ENCODE assay signal across 8 cellular contexts in the genomic region with DNA sequence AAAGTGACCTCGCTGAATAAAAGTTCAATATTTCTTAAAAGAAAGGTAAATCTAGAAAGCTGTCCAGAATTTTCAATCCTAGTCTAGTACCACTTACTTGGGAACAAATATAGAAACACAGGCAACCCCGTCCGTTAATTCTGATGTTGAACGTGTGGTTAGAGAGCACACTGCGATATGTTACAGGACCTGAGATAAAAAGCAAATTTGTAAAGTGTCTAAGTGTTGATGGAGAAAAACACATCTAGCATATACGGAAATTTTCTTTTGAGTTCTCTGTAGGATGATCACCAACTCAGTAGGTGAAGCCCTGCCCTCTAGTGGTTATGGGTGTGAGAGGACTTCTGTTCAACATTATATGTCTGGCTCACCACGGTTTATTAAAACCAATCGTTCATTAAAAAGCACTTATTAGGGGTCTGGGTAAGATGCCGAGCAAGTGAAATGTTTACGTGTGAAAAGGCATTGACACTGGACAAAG. TPM values are rescaled to one million over a fixed set of nuclear protein-coding genes. Genes with fewer than 3 reads are reported as not detected.
DNase-seq lines count a peak whose midpoint lies in the region; ATAC-seq, FAIRE-seq and TF ChIP-seq lines count a peak whose summit lies in the region.

No MANE protein-coding gene starts in this region.

- H3K4me3 Mint-ChIP-seq in astrocyte (ENCODE audit: unreplicated experiment): peak overlapping the region; percentile 96

- H3K27me3 ChIP-seq in astrocyte (ENCODE audit: insufficient read depth, low read length): no peaks in the 10 kb centered on the region
- H3K27me3 ChIP-seq in hepatocyte: no peaks in the 10 kb centered on the region

- WGBS in hepatocyte (ENCODE audit: low lambda C conversion rate, missing lambda C conversion rate): 3% methylated on average over 10 of the region's 10 CpGs

- H3K27ac ChIP-seq in astrocyte (ENCODE audit: low read depth, low read length) (peak overlapping the region; percentile 97), hepatocyte (peak overlapping the region; percentile 98)

- peaks cover 38% of the 10 kb centered on the region for H3K79me2 ChIP-seq in astrocyte (ENCODE audit: insufficient read depth, low read length)
- H3K79me2 ChIP-seq in hepatocyte: peaks cover 34% of the 10 kb centered on the region

- FAIRE-seq in astrocyte (lab: Jason Lieb, UNC): peak; percentile 75

- H3K4me3 ChIP-seq in astrocyte (ENCODE audit: insufficient read depth, low read depth, low read length) (peak overlapping the region; percentile 88), hepatocyte (peak overlapping the region; percentile 61)

- H3K4me1 ChIP-seq in astrocyte (ENCODE audit: insufficient read depth, low read length) (peaks cover 9% of the 10 kb centered on the region), hepatocyte (ENCODE audit: insufficient read depth) (peaks cover 3% of the 10 kb centered on the region)

- H3K36me3 Mint-ChIP-seq in astrocyte (ENCODE audit: low read depth, unreplicated experiment): peaks cover 1% of the 10 kb centered on the region

- H3K9me3 ChIP-seq in astrocyte (ENCODE audit: insufficient read depth, low read depth, low read length) (no peaks in the 10 kb centered on the region), hepatocyte (ENCODE audit: low read depth) (no peaks in the 10 kb centered on the region)

- no peaks in the 10 kb centered on the region for H3K9me3 Mint-ChIP-seq in astrocyte (ENCODE audit: unreplicated experiment)

- peak overlapping the region; percentile 98 for H3K27ac Mint-ChIP-seq in astrocyte (ENCODE audit: unreplicated experiment)

- H3K27me3 Mint-ChIP-seq in astrocyte (ENCODE audit: low read depth, unreplicated experiment): no peaks in the 10 kb centered on the region

- DNase-seq in NCI-H1105 (lab: John Stamatoyannopoulos, UW) (peak; percentile 89), SKM-1 (lab: John Stamatoyannopoulos, UW; ENCODE audit: unreplicated experiment) (peak; percentile 82), astrocyte (ENCODE audit: low read depth) (peak; percentile 61), hepatocyte (ENCODE audit: low spot score) (peak; percentile 91), renal cortical epithelial cell (ENCODE audit: low read depth) (peak; percentile 81), mesenteric fat pad (ENCODE audit: low spot score) (no peak)

- peaks cover 31% of the 10 kb centered on the region for H4K20me1 ChIP-seq in astrocyte (ENCODE audit: insufficient read depth, low read length)
- peaks cover 16% of the 10 kb centered on the region for H4K20me1 ChIP-seq in hepatocyte (ENCODE audit: insufficient read depth, poor library complexity, severe bottlenecking)

- peaks cover 12% of the 10 kb centered on the region for H3K4me1 Mint-ChIP-seq in astrocyte (ENCODE audit: low read depth, unreplicated experiment)

- H3K36me3 ChIP-seq in astrocyte (ENCODE audit: insufficient read depth, low read length): no peaks in the 10 kb centered on the region
- H3K36me3 ChIP-seq in hepatocyte (replicated peaks; ENCODE audit: insufficient read depth, low read depth): no peaks in the 10 kb centered on the region

- H2AFZ ChIP-seq in astrocyte (ENCODE audit: low read depth, low read length): peak overlapping the region; percentile 97
- H2AFZ ChIP-seq in hepatocyte: peak overlapping the region; percentile 88

- H3K4me2 ChIP-seq in astrocyte (ENCODE audit: low read length) (peak overlapping the region; percentile 98), hepatocyte (peak overlapping the region; percentile 78)

- peak; percentile 36 for ATAC-seq in HG02759 (IDR thresholded peaks at IDR 0.05; ENCODE audit: unreplicated experiment)

- peak overlapping the region; percentile 98 for H3K9ac ChIP-seq in astrocyte (ENCODE audit: low read length)

- TF ChIP-seq CTCF in GM12872 (IDR thresholded peaks at IDR 0.05; ENCODE audit: insufficient read depth, low read depth, low read length) (peak; percentile 84), astrocyte (IDR thresholded peaks at IDR 0.05; ENCODE audit: insufficient read depth, low read depth, low read length) (peak; percentile 92), hepatocyte (IDR thresholded peaks at IDR 0.05; ENCODE audit: poor library complexity) (peak; percentile 90)

- H3K9me2 ChIP-seq in hepatocyte (replicated peaks; ENCODE audit: insufficient read depth): no peaks in the 10 kb centered on the region

RNA-seq across cellular contexts. Expression of gene ATP2C1, which starts 1.1 kb away (rescaled TPM):
- 132 TPM in 2 replicates for total RNA-seq in astrocyte
- total RNA-seq in hepatocyte: 88.2 and 99.4 TPM in 2 replicates
- polyA plus RNA-seq in hepatocyte: 31.5 and 33.4 TPM in 2 replicates
- total RNA-seq in renal cortical epithelial cell: 348 and 364 TPM in 2 replicates
- 71.0 TPM for total RNA-seq in mesenteric fat pad
